In genomic region chr10:61029411-61029810, GRCh38 we compare ENCODE assay signal across 20 cellular contexts.
"Had no signal": no experiment of that assay in that cellular context is flagged by ENCODE, and none has a peak within 500 bp of the region (broad histone marks: within the 10 kb centered on the region; RNA-seq: fewer than 3 reads in every experiment).

No MANE protein-coding gene starts in this region.

- H3K27ac Mint-ChIP-seq: activated CD4-positive, alpha-beta T cell treated with anti-CD3 and anti-CD28 coated beads for 36 hours; activated naive CD8-positive, alpha-beta T cell treated with anti-CD3 and anti-CD28 coated beads for 36 hours; activated T-helper 1 cell treated with anti-CD3 and anti-CD28 coated beads, Interleukin-12 subunit alpha, Interleukin-12 subunit beta, Interleukin-2, Interleukin-4 antibody, amounts not matched to agents 30 ng/mL and 10 ng/mL and 1 ng/mL, durations not matched to agents 14 hours and 24 hours and 36 hours; naive thymus-derived CD8-positive, alpha-beta T cell; stimulated activated effector memory CD8-positive, alpha-beta T cell treated with anti-CD3 and anti-CD28 coated beads, Interleukin-12 subunit alpha, Interleukin-12 subunit beta, amount 100 ng/mL, for 72 hours; WTC11 had no signal

- H3K4me1 ChIP-seq: left ventricle myocardium inferior, pancreas, testis had no signal

- H3K27ac ChIP-seq: coronary artery, left ventricle myocardium inferior, pancreas, testis had no signal

- H3K9me3 Mint-ChIP-seq: activated naive CD8-positive, alpha-beta T cell treated with anti-CD3 and anti-CD28 coated beads for 36 hours; activated T-helper 1 cell treated with anti-CD3 and anti-CD28 coated beads, Interleukin-12 subunit alpha, Interleukin-12 subunit beta, Interleukin-2, Interleukin-4 antibody, amounts not matched to agents 30 ng/mL and 10 ng/mL and 1 ng/mL, durations not matched to agents 14 hours and 24 hours and 36 hours; naive thymus-derived CD8-positive, alpha-beta T cell; stimulated activated effector memory CD8-positive, alpha-beta T cell treated with anti-CD3 and anti-CD28 coated beads, Interleukin-12 subunit alpha, Interleukin-12 subunit beta, amount 100 ng/mL, for 72 hours had no signal

- H3K36me3 ChIP-seq: left ventricle myocardium inferior, pancreas had no signal

- H3K4me1 Mint-ChIP-seq: activated CD4-positive, alpha-beta T cell treated with anti-CD3 and anti-CD28 coated beads for 36 hours; activated naive CD8-positive, alpha-beta T cell treated with anti-CD3 and anti-CD28 coated beads for 36 hours; naive thymus-derived CD8-positive, alpha-beta T cell; stimulated activated effector memory CD8-positive, alpha-beta T cell treated with anti-CD3 and anti-CD28 coated beads, Interleukin-12 subunit alpha, Interleukin-12 subunit beta, amount 100 ng/mL, for 72 hours had no signal

- DNase-seq: activated CD4-positive, alpha-beta T cell treated with anti-CD3 and anti-CD28 coated beads for 36 hours; activated CD4-positive, alpha-beta T cell treated with anti-CD3 and anti-CD28 coated beads, Interleukin-2, amount 50 U/mL, for 48 hours; activated naive CD4-positive, alpha-beta T cell; activated naive CD8-positive, alpha-beta T cell treated with anti-CD3 and anti-CD28 coated beads for 36 hours; activated T-cell treated with anti-CD3 and anti-CD28 coated beads for 4 hours; amniotic stem cell; central memory CD4-positive, alpha-beta T cell; hippocampal formation; islet precursor cell; left ventricle myocardium inferior; naive thymus-derived CD8-positive, alpha-beta T cell; pancreas; stimulated activated CD4-positive, alpha-beta T cell treated with anti-CD3 and anti-CD28 coated beads, Interleukin-4, amount 100 ng/mL, for 24 hours; testis had no signal

- H3K9me3 ChIP-seq: left ventricle myocardium inferior, pancreas, testis had no signal

- ATAC-seq: activated CD4-positive, alpha-beta T cell treated with anti-CD3 and anti-CD28 coated beads for 36 hours; naive thymus-derived CD8-positive, alpha-beta T cell; sciatic nerve; stimulated activated effector memory CD8-positive, alpha-beta T cell treated with anti-CD3 and anti-CD28 coated beads, Interleukin-12 subunit alpha, Interleukin-12 subunit beta, amount 100 ng/mL, for 72 hours; WTC11 had no signal

- H3K4me3 ChIP-seq: coronary artery, left ventricle myocardium inferior, pancreas, testis had no signal

- H3K4me3 Mint-ChIP-seq: activated CD4-positive, alpha-beta T cell treated with anti-CD3 and anti-CD28 coated beads for 36 hours; activated naive CD8-positive, alpha-beta T cell treated with anti-CD3 and anti-CD28 coated beads for 36 hours; activated T-helper 1 cell treated with anti-CD3 and anti-CD28 coated beads, Interleukin-12 subunit alpha, Interleukin-12 subunit beta, Interleukin-2, Interleukin-4 antibody, amounts not matched to agents 30 ng/mL and 10 ng/mL and 1 ng/mL, durations not matched to agents 14 hours and 24 hours and 36 hours; naive thymus-derived CD8-positive, alpha-beta T cell; stimulated activated effector memory CD8-positive, alpha-beta T cell treated with anti-CD3 and anti-CD28 coated beads, Interleukin-12 subunit alpha, Interleukin-12 subunit beta, amount 100 ng/mL, for 72 hours; type B pancreatic cell; WTC11 had no signal

- H3K27me3 Mint-ChIP-seq: type B pancreatic cell had no signal

- H3K27me3 ChIP-seq: pancreas, testis had no signal

- H3K36me3 Mint-ChIP-seq: activated naive CD8-positive, alpha-beta T cell treated with anti-CD3 and anti-CD28 coated beads for 36 hours; naive thymus-derived CD8-positive, alpha-beta T cell; stimulated activated effector memory CD8-positive, alpha-beta T cell treated with anti-CD3 and anti-CD28 coated beads, Interleukin-12 subunit alpha, Interleukin-12 subunit beta, amount 100 ng/mL, for 72 hours; type B pancreatic cell; WTC11 had no signal
